In genomic region chr4:829761-830655, GRCh38 we compare ENCODE assay signal across 25 cellular contexts. TPM values are rescaled to one million over a fixed set of nuclear protein-coding genes. Genes with fewer than 3 reads are reported as not detected.
DNase-seq lines count a peak whose midpoint lies in the region; ATAC-seq and TF ChIP-seq lines count a peak whose summit lies in the region.
"Had no signal": no experiment of that assay in that cellular context is flagged by ENCODE, and none has a peak within 500 bp of the region (broad histone marks: within the 10 kb centered on the region; RNA-seq: fewer than 3 reads in every experiment).

No MANE protein-coding gene starts in this region.

- no peak overlapping the region for H3K4ac ChIP-seq in neuronal stem cell (ENCODE audit: low read length)

- H2BK120ac ChIP-seq in neuronal stem cell (ENCODE audit: low read depth, low read length), result no peak overlapping the region

- DNase-seq in Right ventricle myocardium inferior (ENCODE audit: missing footprints) (peak; percentile 49), heart left ventricle (no peak), left ventricle myocardium inferior (no peak), neuronal stem cell (ENCODE audit: low spot score) (no peak), aorta (peak; percentile 41 to 69), coronary artery (ENCODE audit: low spot score) (no peak), thyroid gland (no peak)
- DNase-seq: activated CD4-positive, alpha-beta T cell treated with anti-CD3 and anti-CD28 coated beads, Interleukin-2, amount 10 ng/mL, durations not matched to agents 24 days and 14 days; activated CD8-positive, alpha-beta memory T cell treated with anti-CD3 and anti-CD28 coated beads for 24 hours; esophagus squamous epithelium; foreskin keratinocyte; mammary epithelial cell; NCI-H1436 treated with DMSO at 0.1 percent for 48 hours; NCI-H2107; NCI-H446; stimulated activated CD4-positive, alpha-beta T cell treated with anti-CD3 and anti-CD28 coated beads, Interleukin-12 subunit alpha, Interleukin-12 subunit beta, amount 100 ng/mL, for 4 hours; stimulated activated CD4-positive, alpha-beta T cell treated with anti-CD3 and anti-CD28 coated beads, Interleukin-4, amount 100 ng/mL, for 24 hours had no signal

- no peak overlapping the region for H3K4me2 ChIP-seq in neuronal stem cell (ENCODE audit: insufficient read depth, low read length, poor library complexity, severe bottlenecking)
- H3K4me2 ChIP-seq: A549, GM23338 had no signal

- H3K4me3 ChIP-seq in heart left ventricle (peak overlapping the region in 1 of 12 donors; percentile 22), left ventricle myocardium inferior (peak overlapping the region; percentile 51), neuronal stem cell (ENCODE audit: low read length in 2 of 2) (no peak overlapping the region), aorta (ENCODE audit: low read length in 2 of 2) (no peak overlapping the region), coronary artery (no peak overlapping the region), thyroid gland (replicated peaks in 1 of 3) (no peak overlapping the region)
- H3K4me3 ChIP-seq: A549, body of pancreas, esophagus squamous epithelium, GM23338, right lobe of liver, SJSA1, upper lobe of left lung had no signal

- intact Hi-C loops in Right ventricle myocardium inferior (cut with DNase I), result no loop called here
- intact Hi-C loops in heart left ventricle (cut with DNase I), result no loop called here
- intact Hi-C loops in left ventricle myocardium inferior (cut with micrococcal nuclease), result no loop called here
- intact Hi-C loops in aorta (cut with DNase I), result no loop called here
- intact Hi-C loops in thyroid gland (cut with DNase I), result no loop called here

- H3K23ac ChIP-seq in neuronal stem cell (ENCODE audit: low read depth, low read length, poor library complexity), result peak overlapping the region; percentile 55

- no peak overlapping the region for H2BK5ac ChIP-seq in neuronal stem cell (ENCODE audit: low read length)

- no peak overlapping the region for H4K91ac ChIP-seq in neuronal stem cell (ENCODE audit: low read depth, low read length, poor library complexity)

- H2AK5ac ChIP-seq in neuronal stem cell (ENCODE audit: low read depth, low read length), result peak overlapping the region; percentile 54

- peaks cover 2% of the 10 kb centered on the region for H3K79me1 ChIP-seq in neuronal stem cell (ENCODE audit: low read depth, low read length)

- no peak overlapping the region for H2BK12ac ChIP-seq in neuronal stem cell (ENCODE audit: low read length)

- H3K36me3 ChIP-seq in heart left ventricle (no peaks in the 10 kb centered on the region), left ventricle myocardium inferior (no peaks in the 10 kb centered on the region), neuronal stem cell (replicated peaks in 1 of 2; ENCODE audit: control insufficient read depth in 2 of 2, insufficient read depth in 2 of 2, low read length in 2 of 2) (no peaks in the 10 kb centered on the region), aorta (ENCODE audit: control insufficient read depth in 1 of 2, insufficient read depth in 2 of 2, low read length in 1 of 2) (no peaks in the 10 kb centered on the region), thyroid gland (no peaks in the 10 kb centered on the region)
- H3K36me3 ChIP-seq: esophagus squamous epithelium, right lobe of liver, SJSA1, upper lobe of left lung had no signal

- ATAC-seq in Right ventricle myocardium inferior, result no peak
- no peak for ATAC-seq in heart left ventricle
- no peak for ATAC-seq in aorta (ENCODE audit: low FRiP score)
- ATAC-seq in GM18858 (IDR thresholded peaks at IDR 0.05; ENCODE audit: unreplicated experiment), result no peak
- ATAC-seq: body of pancreas, foreskin keratinocyte, GM23338, right lobe of liver had no signal

- H3K27ac ChIP-seq in heart left ventricle, result no peak overlapping the region
- no peak overlapping the region for H3K27ac ChIP-seq in left ventricle myocardium inferior (replicated peaks)
- H3K27ac ChIP-seq in neuronal stem cell (replicated peaks; ENCODE audit: low read length), result no peak overlapping the region
- H3K27ac ChIP-seq in aorta (ENCODE audit: low read depth in 1 of 2, low read length in 2 of 2), result no peak overlapping the region
- H3K27ac ChIP-seq in coronary artery, result no peak overlapping the region
- H3K27ac ChIP-seq in thyroid gland, result no peak overlapping the region
- H3K27ac ChIP-seq: A549, body of pancreas, esophagus squamous epithelium, foreskin keratinocyte, right lobe of liver, SJSA1, upper lobe of left lung had no signal

- H3K9me3 ChIP-seq in heart left ventricle (peaks cover 0 to 2% (median 0%) of the 10 kb centered on the region in 12 donors), left ventricle myocardium inferior (replicated peaks) (no peaks in the 10 kb centered on the region), neuronal stem cell (replicated peaks in 1 of 2; ENCODE audit: control insufficient read depth in 2 of 2, insufficient read depth in 1 of 2, low read depth in 1 of 2, low read length in 2 of 2) (peaks cover 3 to 5% of the 10 kb centered on the region in 2 donors), aorta (ENCODE audit: control insufficient read depth, low read length) (peaks cover 4% of the 10 kb centered on the region), thyroid gland (no peaks in the 10 kb centered on the region)
- H3K9me3 ChIP-seq: A549, body of pancreas, right lobe of liver, SJSA1 had no signal

- WGBS in heart left ventricle, 4 donors, result 59 to 72% (median 62%) methylated on average over 21 to 28 of the region's 28 CpGs
- WGBS in neuronal stem cell (ENCODE audit: extremely low coverage in 2 of 2, insufficient read length in 2 of 2, insufficient replicate concordance in 1 of 2), 2 donors, result no CpG with 5 or more reads among the region's 28 CpGs
- 53 to 57% methylated on average over 28 of the region's 28 CpGs for WGBS in aorta, 2 donors
- WGBS in thyroid gland, 2 donors, result 56 to 74% methylated on average over 10 to 14 of the region's 28 CpGs

- H3K18ac ChIP-seq in neuronal stem cell (ENCODE audit: low read length), result no peak overlapping the region

- no peak overlapping the region for H4K8ac ChIP-seq in neuronal stem cell (ENCODE audit: low read depth, low read length)

- TF ChIP-seq POLR2A in heart left ventricle (IDR thresholded peaks at IDR 0.05) (no peak), thyroid gland (IDR thresholded peaks at IDR 0.05) (no peak)

- TF ChIP-seq CTCF in heart left ventricle (IDR thresholded peaks at IDR 0.05) (no peak), left ventricle myocardium inferior (IDR thresholded peaks at IDR 0.05; ENCODE audit: borderline replicate concordance) (no peak), coronary artery (IDR thresholded peaks at IDR 0.05) (no peak), thyroid gland (IDR thresholded peaks at IDR 0.05) (no peak)

- H3K14ac ChIP-seq in neuronal stem cell (ENCODE audit: low read length), result no peak overlapping the region

- H3K27me3 ChIP-seq in heart left ventricle (peaks cover 9 to 39% (median 19%) of the 10 kb centered on the region in 9 donors), left ventricle myocardium inferior (ENCODE audit: low read depth) (peaks cover 62% of the 10 kb centered on the region), neuronal stem cell (ENCODE audit: control insufficient read depth in 3 of 3, insufficient read depth in 3 of 3, low read depth in 1 of 3, low read length in 3 of 3) (peaks cover 6 to 39% (median 25%) of the 10 kb centered on the region in 3 experiments), aorta (ENCODE audit: control insufficient read depth in 1 of 2, insufficient read depth in 2 of 2, low read length in 1 of 2) (no peaks in the 10 kb centered on the region), thyroid gland (peaks cover 4% of the 10 kb centered on the region)
- H3K27me3 ChIP-seq: right lobe of liver had no signal

- H2AFZ ChIP-seq in neuronal stem cell (ENCODE audit: low read length), result no peak overlapping the region
- H2AFZ ChIP-seq: GM23338 had no signal

- H3K4me1 ChIP-seq in heart left ventricle (peaks cover 0 to 41% (median 5%) of the 10 kb centered on the region in 12 donors), left ventricle myocardium inferior (peaks cover 54% of the 10 kb centered on the region), neuronal stem cell (ENCODE audit: control insufficient read depth in 2 of 2, insufficient read depth in 1 of 2, low read depth in 1 of 2, low read length in 2 of 2) (peaks cover 2 to 7% of the 10 kb centered on the region in 2 donors), aorta (ENCODE audit: control insufficient read depth in 1 of 2, insufficient read depth in 2 of 2, low read length in 2 of 2) (no peaks in the 10 kb centered on the region), thyroid gland (peaks cover 9 to 19% of the 10 kb centered on the region in 2 donors)
- H3K4me1 ChIP-seq: foreskin keratinocyte, right lobe of liver, SJSA1 had no signal

- H2BK15ac ChIP-seq in neuronal stem cell (ENCODE audit: low read length), result no peak overlapping the region

- peak overlapping the region; percentile 27 for H3K9ac ChIP-seq in neuronal stem cell (ENCODE audit: low read depth, low read length, poor library complexity)

RNA-seq across cellular contexts. Expression of gene CPLX1, which starts 4.1 kb away (rescaled TPM):
- total RNA-seq in Right ventricle myocardium inferior (3.1 TPM), heart left ventricle (1 to 10 TPM in 7 of 9 donors, under 1 TPM in 2; 0.75 to 7.0 (median 3.3) TPM), left ventricle myocardium inferior (4.8 TPM), aorta (10 to 100 TPM in 1 of 2 donors, 1 to 10 TPM in 1; 5.2 to 13.7 TPM), thyroid gland (1 to 10 TPM in 2 of 4 donors, under 1 TPM in 1, not detected in 1; 0.75 to 3.2 (median 1.4) TPM)
- polyA plus RNA-seq in heart left ventricle (1 to 10 TPM; 1.5 to 5.9 TPM), aorta (under 1 TPM; 0.13 to 0.50 TPM)
- 0.13 TPM for polyA plus RNA-seq in neuronal stem cell (2013, experiment 1 of 2)
- polyA plus RNA-seq in neuronal stem cell (2013, experiment 2 of 2), result 0.12 TPM
- total RNA-seq: SJSA1 had no signal
- polyA plus RNA-seq: IgD-negative memory B cell had no signal

Comparison
In these comparisons a context has a peak if more than half of its experiments do, and no peak if none do; other contexts are left out.
1. DNase-seq: peak in Right ventricle myocardium inferior (single experiment) and aorta (2 of 2); none in heart left ventricle (0 of 5), left ventricle myocardium inferior (single experiment), neuronal stem cell (single experiment), coronary artery (single experiment) and thyroid gland (0 of 2).